ENCODE assay signal across 1 cellular context in the genomic region with DNA sequence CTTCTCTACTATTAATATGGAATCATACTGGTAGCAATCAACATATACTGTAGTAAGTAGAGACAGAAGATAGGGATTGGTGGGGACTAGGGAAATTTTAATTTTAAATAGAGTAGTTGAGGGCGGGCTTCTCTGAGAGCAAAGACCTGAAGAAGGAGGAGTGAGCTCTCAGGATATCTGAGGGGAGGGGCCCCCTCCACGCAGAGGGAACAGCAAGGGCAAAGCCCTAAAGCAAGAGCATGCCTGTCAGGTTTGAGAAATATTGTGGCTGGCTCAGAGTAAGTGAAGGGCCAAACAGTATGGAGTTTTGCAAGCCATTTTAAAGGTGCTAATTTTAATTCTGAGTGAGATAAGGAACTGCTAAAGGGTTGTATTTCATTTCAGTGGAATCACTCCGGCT.
TF ChIP-seq lines count a peak whose summit lies in the region.

No MANE protein-coding gene starts in this region.

TF ChIP-seq in WTC11, 78 proteins besides CTCF, POLR2A, EP300 and RAD21 (continued from another document):
- TF ChIP-seq, protein P1, sequence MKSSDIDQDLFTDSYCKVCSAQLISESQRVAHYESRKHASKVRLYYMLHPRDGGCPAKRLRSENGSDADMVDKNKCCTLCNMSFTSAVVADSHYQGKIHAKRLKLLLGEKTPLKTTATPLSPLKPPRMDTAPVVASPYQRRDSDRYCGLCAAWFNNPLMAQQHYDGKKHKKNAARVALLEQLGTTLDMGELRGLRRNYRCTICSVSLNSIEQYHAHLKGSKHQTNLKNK (CRISPR knock-in tag; IDR thresholded peaks at IDR 0.05) = no peak
- TF ChIP-seq GTF2I (CRISPR knock-in tag; conservative IDR thresholded peaks at IDR 0.05) (no peak), GRHL2 (CRISPR knock-in tag; IDR thresholded peaks at IDR 0.05; ENCODE audit: insufficient replicate concordance, severe bottlenecking) (no peak), NFYB (CRISPR knock-in tag; conservative IDR thresholded peaks at IDR 0.05; ENCODE audit: low read depth) (no peak), SMAD3 (CRISPR knock-in tag; IDR thresholded peaks at IDR 0.05; ENCODE audit: borderline replicate concordance) (no peak)
- TF ChIP-seq, protein P2, sequence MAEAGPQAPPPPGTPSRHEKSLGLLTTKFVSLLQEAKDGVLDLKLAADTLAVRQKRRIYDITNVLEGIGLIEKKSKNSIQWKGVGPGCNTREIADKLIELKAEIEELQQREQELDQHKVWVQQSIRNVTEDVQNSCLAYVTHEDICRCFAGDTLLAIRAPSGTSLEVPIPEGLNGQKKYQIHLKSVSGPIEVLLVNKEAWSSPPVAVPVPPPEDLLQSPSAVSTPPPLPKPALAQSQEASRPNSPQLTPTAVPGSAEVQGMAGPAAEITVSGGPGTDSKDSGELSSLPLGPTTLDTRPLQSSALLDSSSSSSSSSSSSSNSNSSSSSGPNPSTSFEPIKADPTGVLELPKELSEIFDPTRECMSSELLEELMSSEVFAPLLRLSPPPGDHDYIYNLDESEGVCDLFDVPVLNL (CRISPR knock-in tag; IDR thresholded peaks at IDR 0.05; ENCODE audit: borderline replicate concordance, low read depth) = no peak
- TF ChIP-seq, protein P3, sequence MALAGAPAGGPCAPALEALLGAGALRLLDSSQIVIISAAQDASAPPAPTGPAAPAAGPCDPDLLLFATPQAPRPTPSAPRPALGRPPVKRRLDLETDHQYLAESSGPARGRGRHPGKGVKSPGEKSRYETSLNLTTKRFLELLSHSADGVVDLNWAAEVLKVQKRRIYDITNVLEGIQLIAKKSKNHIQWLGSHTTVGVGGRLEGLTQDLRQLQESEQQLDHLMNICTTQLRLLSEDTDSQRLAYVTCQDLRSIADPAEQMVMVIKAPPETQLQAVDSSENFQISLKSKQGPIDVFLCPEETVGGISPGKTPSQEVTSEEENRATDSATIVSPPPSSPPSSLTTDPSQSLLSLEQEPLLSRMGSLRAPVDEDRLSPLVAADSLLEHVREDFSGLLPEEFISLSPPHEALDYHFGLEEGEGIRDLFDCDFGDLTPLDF (CRISPR knock-in tag; IDR thresholded peaks at IDR 0.05) = no peak
- TF ChIP-seq, protein P4, sequence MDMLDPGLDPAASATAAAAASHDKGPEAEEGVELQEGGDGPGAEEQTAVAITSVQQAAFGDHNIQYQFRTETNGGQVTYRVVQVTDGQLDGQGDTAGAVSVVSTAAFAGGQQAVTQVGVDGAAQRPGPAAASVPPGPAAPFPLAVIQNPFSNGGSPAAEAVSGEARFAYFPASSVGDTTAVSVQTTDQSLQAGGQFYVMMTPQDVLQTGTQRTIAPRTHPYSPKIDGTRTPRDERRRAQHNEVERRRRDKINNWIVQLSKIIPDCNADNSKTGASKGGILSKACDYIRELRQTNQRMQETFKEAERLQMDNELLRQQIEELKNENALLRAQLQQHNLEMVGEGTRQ (CRISPR knock-in tag; IDR thresholded peaks at IDR 0.05) = no peak
- TF ChIP-seq, protein P5, sequence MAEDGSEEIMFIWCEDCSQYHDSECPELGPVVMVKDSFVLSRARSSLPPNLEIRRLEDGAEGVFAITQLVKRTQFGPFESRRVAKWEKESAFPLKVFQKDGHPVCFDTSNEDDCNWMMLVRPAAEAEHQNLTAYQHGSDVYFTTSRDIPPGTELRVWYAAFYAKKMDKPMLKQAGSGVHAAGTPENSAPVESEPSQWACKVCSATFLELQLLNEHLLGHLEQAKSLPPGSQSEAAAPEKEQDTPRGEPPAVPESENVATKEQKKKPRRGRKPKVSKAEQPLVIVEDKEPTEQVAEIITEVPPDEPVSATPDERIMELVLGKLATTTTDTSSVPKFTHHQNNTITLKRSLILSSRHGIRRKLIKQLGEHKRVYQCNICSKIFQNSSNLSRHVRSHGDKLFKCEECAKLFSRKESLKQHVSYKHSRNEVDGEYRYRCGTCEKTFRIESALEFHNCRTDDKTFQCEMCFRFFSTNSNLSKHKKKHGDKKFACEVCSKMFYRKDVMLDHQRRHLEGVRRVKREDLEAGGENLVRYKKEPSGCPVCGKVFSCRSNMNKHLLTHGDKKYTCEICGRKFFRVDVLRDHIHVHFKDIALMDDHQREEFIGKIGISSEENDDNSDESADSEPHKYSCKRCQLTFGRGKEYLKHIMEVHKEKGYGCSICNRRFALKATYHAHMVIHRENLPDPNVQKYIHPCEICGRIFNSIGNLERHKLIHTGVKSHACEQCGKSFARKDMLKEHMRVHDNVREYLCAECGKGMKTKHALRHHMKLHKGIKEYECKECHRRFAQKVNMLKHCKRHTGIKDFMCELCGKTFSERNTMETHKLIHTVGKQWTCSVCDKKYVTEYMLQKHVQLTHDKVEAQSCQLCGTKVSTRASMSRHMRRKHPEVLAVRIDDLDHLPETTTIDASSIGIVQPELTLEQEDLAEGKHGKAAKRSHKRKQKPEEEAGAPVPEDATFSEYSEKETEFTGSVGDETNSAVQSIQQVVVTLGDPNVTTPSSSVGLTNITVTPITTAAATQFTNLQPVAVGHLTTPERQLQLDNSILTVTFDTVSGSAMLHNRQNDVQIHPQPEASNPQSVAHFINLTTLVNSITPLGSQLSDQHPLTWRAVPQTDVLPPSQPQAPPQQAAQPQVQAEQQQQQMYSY (CRISPR knock-in tag; IDR thresholded peaks at IDR 0.05) = no peak
- TF ChIP-seq, protein P6, sequence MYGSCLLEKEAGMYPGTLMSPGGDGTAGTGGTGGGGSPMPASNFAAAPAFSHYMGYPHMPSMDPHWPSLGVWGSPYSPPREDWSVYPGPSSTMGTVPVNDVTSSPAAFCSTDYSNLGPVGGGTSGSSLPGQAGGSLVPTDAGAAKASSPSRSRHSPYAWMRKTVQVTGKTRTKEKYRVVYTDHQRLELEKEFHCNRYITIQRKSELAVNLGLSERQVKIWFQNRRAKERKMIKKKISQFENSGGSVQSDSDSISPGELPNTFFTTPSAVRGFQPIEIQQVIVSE (CRISPR knock-in tag; IDR thresholded peaks at IDR 0.05; ENCODE audit: borderline replicate concordance) = no peak
